ENCODE assay signal across 16 cellular contexts in the genomic region with DNA sequence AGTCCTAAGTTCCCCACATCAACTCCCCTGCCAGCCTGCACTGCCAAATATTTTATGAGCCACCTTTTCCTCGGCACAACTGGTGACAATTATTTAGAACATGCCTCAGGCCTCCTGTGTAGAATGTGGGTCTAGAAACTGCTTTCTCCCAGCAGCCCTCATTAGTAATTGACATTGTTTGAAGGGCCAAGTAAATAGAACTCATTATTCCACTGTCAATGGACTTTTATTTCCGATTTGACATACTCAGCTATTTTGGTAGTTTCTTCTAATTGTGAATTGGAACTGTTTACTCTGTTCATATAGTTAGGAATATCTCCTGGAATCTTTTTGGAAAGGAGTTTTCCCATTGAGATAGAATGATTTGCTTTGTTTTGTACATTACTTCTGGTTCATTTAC.
DNase-seq lines count a peak whose midpoint lies in the region; ATAC-seq and TF ChIP-seq lines count a peak whose summit lies in the region.
"Had no signal": no experiment of that assay in that cellular context is flagged by ENCODE, and none has a peak within 500 bp of the region (broad histone marks: within the 10 kb centered on the region; RNA-seq: fewer than 3 reads in every experiment).

No MANE protein-coding gene starts in this region.

- H3K4me3 ChIP-seq in A673 (ENCODE audit: low read depth, low read length, poor library complexity, severe bottlenecking): no peak overlapping the region
- no peak overlapping the region for H3K4me3 ChIP-seq in psoas muscle
- no peak overlapping the region for H3K4me3 ChIP-seq in brain microvascular endothelial cell (ENCODE audit: low read depth, low read length)

- H3K27me3 ChIP-seq in A673 (replicated peaks; ENCODE audit: insufficient read depth, low read depth, low read length, poor library complexity): no peaks in the 10 kb centered on the region
- no peaks in the 10 kb centered on the region for H3K27me3 ChIP-seq in psoas muscle (ENCODE audit: insufficient read depth in 3 of 3, low read length in 2 of 3)
- H3K27me3 ChIP-seq in brain microvascular endothelial cell (replicated peaks): no peaks in the 10 kb centered on the region

- H3K9me3 Mint-ChIP-seq in brain (peaks cover 0 to 20% (median 15%) of the 10 kb centered on the region in 5 experiments), immature natural killer cell (peaks cover 0 to 1% (median 0%) of the 10 kb centered on the region in 6 donors)
- peaks cover 0 to 11% of the 10 kb centered on the region in 2 donors for H3K9me3 Mint-ChIP-seq in stimulated activated naive CD8-positive, alpha-beta T cell treated with anti-CD3 and anti-CD28 coated beads, Interleukin-15, amount 100 ng/mL, for 72 hours

- no peaks in the 10 kb centered on the region for H3K27me3 Mint-ChIP-seq in brain
- H3K27me3 Mint-ChIP-seq in stimulated activated naive CD8-positive, alpha-beta T cell treated with anti-CD3 and anti-CD28 coated beads, Interleukin-15, amount 100 ng/mL, for 72 hours: no peaks in the 10 kb centered on the region
- H3K27me3 Mint-ChIP-seq in immature natural killer cell (ENCODE audit: low read depth in 3 of 3): peaks cover 0 to 3% (median 2%) of the 10 kb centered on the region in 3 donors
- H3K27me3 Mint-ChIP-seq: CD4-positive, alpha-beta T cell had no signal

- intact Hi-C loops in A673 (cut with micrococcal nuclease; ENCODE audit: unreplicated experiment): no loop called here
- intact Hi-C loops in psoas muscle (cut with DNase I): no loop called here

- TF ChIP-seq CTCF in A673 (conservative IDR thresholded peaks at IDR 0.05; ENCODE audit: low read depth, low read length) (no peak), brain (conservative IDR thresholded peaks at IDR 0.05) (no peak), psoas muscle (IDR thresholded peaks at IDR 0.05) (no peak), brain microvascular endothelial cell (IDR thresholded peaks at IDR 0.05; ENCODE audit: low read depth, low read length, missing control alignments) (no peak)

- no peak overlapping the region for H3K4me3 Mint-ChIP-seq in brain
- no peak overlapping the region for H3K4me3 Mint-ChIP-seq in stimulated activated naive CD8-positive, alpha-beta T cell treated with anti-CD3 and anti-CD28 coated beads, Interleukin-15, amount 100 ng/mL, for 72 hours
- H3K4me3 Mint-ChIP-seq in immature natural killer cell: no peak overlapping the region
- H3K4me3 Mint-ChIP-seq: B cell; CD4-positive, alpha-beta T cell; H9 had no signal

- CTCF ChIA-PET in A673 (lab: Charles Lee): no interaction called here

- no TSS peak for BruUV-seq in A673 (replicated peaks; lab: Mats Ljungman, UMichigan)

- peaks cover 12% of the 10 kb centered on the region for H3K36me3 Mint-ChIP-seq in brain
- H3K36me3 Mint-ChIP-seq in immature natural killer cell: peaks cover 0 to 4% (median 3%) of the 10 kb centered on the region in 3 donors

- WGBS in psoas muscle, 3 donors: 43 to 57% (median 52%) methylated on average over 2 of the region's 2 CpGs

- H3K27ac Mint-ChIP-seq in brain: peak overlapping the region; percentile 30 to 49 (median 38)
- H3K27ac Mint-ChIP-seq in stimulated activated naive CD8-positive, alpha-beta T cell treated with anti-CD3 and anti-CD28 coated beads, Interleukin-15, amount 100 ng/mL, for 72 hours: no peak overlapping the region
- H3K27ac Mint-ChIP-seq in immature natural killer cell: no peak overlapping the region
- H3K27ac Mint-ChIP-seq: B cell; CD4-positive, alpha-beta T cell had no signal

- POLR2A ChIA-PET in A673 (lab: Charles Lee; ENCODE audit: low non-redundant PET): no interaction called here

- no peak for ATAC-seq in psoas muscle
- no peak for ATAC-seq in HG03095 (IDR thresholded peaks at IDR 0.05; ENCODE audit: unreplicated experiment)
- no peak for ATAC-seq in stimulated activated naive CD8-positive, alpha-beta T cell treated with anti-CD3 and anti-CD28 coated beads, Interleukin-15, amount 100 ng/mL, for 72 hours

- peaks cover 22% of the 10 kb centered on the region for H3K4me1 ChIP-seq in A673 (ENCODE audit: insufficient read depth, low read length, poor library complexity, severe bottlenecking)
- peaks cover 17% of the 10 kb centered on the region for H3K4me1 ChIP-seq in psoas muscle

- H3K9me3 ChIP-seq in A673 (ENCODE audit: low read depth, low read length, poor library complexity, severe bottlenecking) (peaks cover 12% of the 10 kb centered on the region), psoas muscle (no peaks in the 10 kb centered on the region)

- in situ Hi-C loops in brain microvascular endothelial cell (cut with HindIII; ENCODE audit: low pct_ligation_motif_present, low sequenced_read_pairs): no loop called here

- H3K4me1 Mint-ChIP-seq in brain (peaks cover 34% of the 10 kb centered on the region), immature natural killer cell (no peaks in the 10 kb centered on the region)
- H3K4me1 Mint-ChIP-seq in stimulated activated naive CD8-positive, alpha-beta T cell treated with anti-CD3 and anti-CD28 coated beads, Interleukin-15, amount 100 ng/mL, for 72 hours: no peaks in the 10 kb centered on the region

- DNase-seq in A673 (ENCODE audit: low spot score) (peak; percentile 13), NCI-H69 (lab: John Stamatoyannopoulos, UW) (peak; percentile 18), psoas muscle (no peak), immature natural killer cell (no peak), brain microvascular endothelial cell (no peak)
- no peak for DNase-seq in stimulated activated naive CD8-positive, alpha-beta T cell treated with anti-CD3 and anti-CD28 coated beads, Interleukin-15, amount 100 ng/mL, for 72 hours
- DNase-seq: C1 segment of cervical spinal cord; CD4-positive, alpha-beta T cell; DMS153; DMS79 treated with DMSO at 0.1 percent for 48 hours; EL; GOT3; H9 had no signal

- no peaks in the 10 kb centered on the region for H3K36me3 ChIP-seq in A673 (ENCODE audit: insufficient read depth, low read length, poor library complexity, severe bottlenecking)
- no peaks in the 10 kb centered on the region for H3K36me3 ChIP-seq in psoas muscle (ENCODE audit: insufficient read depth in 1 of 2, low read depth in 1 of 2)
- H3K36me3 ChIP-seq in brain microvascular endothelial cell (replicated peaks): no peaks in the 10 kb centered on the region

- peak overlapping the region; percentile 4 for H3K27ac ChIP-seq in A673 (ENCODE audit: low read depth, low read length, poor library complexity, severe bottlenecking)
- H3K27ac ChIP-seq in psoas muscle: peak overlapping the region; percentile 80
- H3K27ac ChIP-seq in brain microvascular endothelial cell: no peak overlapping the region

Comparison
In these comparisons a context has a peak if more than half of its experiments do, and no peak if none do; other contexts are left out.
1. DNase-seq: peak in A673 (single experiment) and NCI-H69 (single experiment); none in psoas muscle (0 of 2), stimulated activated naive CD8-positive, alpha-beta T cell treated with anti-CD3 and anti-CD28 coated beads, Interleukin-15, amount 100 ng/mL, for 72 hours (0 of 2), immature natural killer cell (0 of 3) and brain microvascular endothelial cell (single experiment).
2. H3K27ac Mint-ChIP-seq: peak in brain (5 of 5); none in stimulated activated naive CD8-positive, alpha-beta T cell treated with anti-CD3 and anti-CD28 coated beads, Interleukin-15, amount 100 ng/mL, for 72 hours (0 of 2) and immature natural killer cell (0 of 6).